10 cellular contexts compared by ENCODE assay signal in the genomic region with DNA sequence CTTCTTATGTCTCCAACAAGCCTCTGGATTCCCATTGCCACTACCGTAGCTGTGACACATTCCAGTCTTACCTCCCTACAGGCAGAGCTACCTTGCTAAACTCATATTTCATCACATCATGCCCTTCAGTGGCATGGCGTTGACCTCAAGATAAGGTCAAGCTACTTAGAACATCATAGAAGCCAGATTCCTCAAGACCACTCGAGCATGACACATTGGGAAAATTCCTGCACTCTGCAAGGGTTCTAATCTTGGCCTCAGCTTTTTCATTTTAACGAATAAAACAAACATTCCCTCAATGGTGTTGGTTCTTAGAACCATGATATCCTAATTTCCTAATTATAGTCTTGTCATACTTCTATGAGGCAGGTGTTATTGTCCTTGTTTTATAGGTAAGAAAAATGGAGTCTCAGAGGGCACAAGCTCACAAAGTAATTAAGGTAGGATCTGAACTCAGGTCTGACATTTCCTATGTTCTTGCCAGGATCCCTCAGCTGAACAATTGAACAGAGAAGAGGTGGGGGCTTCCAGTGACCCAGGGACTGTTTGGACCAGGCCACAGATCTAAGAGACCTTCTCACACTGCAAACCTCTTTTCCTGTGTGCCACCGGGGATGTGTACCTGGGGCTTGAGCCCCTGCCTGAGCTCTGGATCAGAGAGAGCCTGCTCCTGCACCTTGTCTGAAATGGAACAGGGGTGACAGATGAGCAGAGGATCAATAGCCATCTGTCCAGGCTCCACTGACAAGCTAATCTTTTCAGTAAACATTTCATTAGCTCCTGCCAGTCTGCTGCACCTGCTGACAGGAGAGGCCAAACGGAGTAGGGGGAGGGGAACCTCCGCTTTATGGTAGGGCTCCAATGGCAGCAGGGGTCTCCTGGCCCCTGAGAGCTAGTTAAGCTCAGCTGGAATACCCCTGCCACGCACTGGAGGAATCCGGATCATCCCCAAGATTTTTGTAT. TPM values are rescaled to one million over a fixed set of nuclear protein-coding genes. Genes with fewer than 3 reads are reported as not detected.
DNase-seq lines count a peak whose midpoint lies in the region; ATAC-seq, FAIRE-seq and TF ChIP-seq lines count a peak whose summit lies in the region.
"Had no signal": no experiment of that assay in that cellular context is flagged by ENCODE, and none has a peak within 500 bp of the region (broad histone marks: within the 10 kb centered on the region; RNA-seq: fewer than 3 reads in every experiment).

No MANE protein-coding gene starts in this region.

- H3K4me2 ChIP-seq in GM23338: 0 out of 2 replicates have a peak overlapping the region, but pooled peaks have one; percentile 38

- H3K36me3 ChIP-seq in GM23338 (ENCODE audit: insufficient read depth): no peaks in the 10 kb centered on the region

- TF ChIP-seq CTCF in GM23338 (conservative IDR thresholded peaks at IDR 0.05; ENCODE audit: low read depth in 2 of 2) (no peak), neural crest cell (conservative IDR thresholded peaks at IDR 0.05) (no peak)

- H3K9me3 Mint-ChIP-seq in GM23338 (no peaks in the 10 kb centered on the region), neural crest cell (no peaks in the 10 kb centered on the region)
- H3K9me3 Mint-ChIP-seq in activated T-cell treated with anti-CD3 and anti-CD28 coated beads, Interleukin-2, amount 50 U/mL, for 72 hours: no peaks in the 10 kb centered on the region
- H3K9me3 Mint-ChIP-seq: activated naive CD4-positive, alpha-beta T cell treated with anti-CD3 and anti-CD28 coated beads, Interleukin-2, amount 10 ng/mL, durations not matched to agents 7 days and 5 days had no signal

- H3K79me2 ChIP-seq in GM23338 (replicated peaks; ENCODE audit: insufficient read depth): no peaks in the 10 kb centered on the region

- H3K27me3 ChIP-seq in GM23338 (ENCODE audit: insufficient read depth): no peaks in the 10 kb centered on the region

- H4K20me1 ChIP-seq in GM23338 (replicated peaks; ENCODE audit: insufficient read depth): no peaks in the 10 kb centered on the region

- 0 out of 2 replicates have a peak overlapping the region, but pooled peaks have one; percentile 32 for H2AFZ ChIP-seq in GM23338

- H3K9me2 ChIP-seq in GM23338 (ENCODE audit: insufficient read depth): peaks cover 8% of the 10 kb centered on the region

- H3K4me3 Mint-ChIP-seq in GM23338 (no peak overlapping the region), neural crest cell (no peak overlapping the region)
- no peak overlapping the region for H3K4me3 Mint-ChIP-seq in activated T-cell treated with anti-CD3 and anti-CD28 coated beads, Interleukin-2, amount 50 U/mL, for 72 hours
- H3K4me3 Mint-ChIP-seq: activated naive CD4-positive, alpha-beta T cell treated with anti-CD3 and anti-CD28 coated beads, Interleukin-2, amount 10 ng/mL, durations not matched to agents 7 days and 5 days; CD4-positive, CD25-positive, alpha-beta regulatory T cell; immature natural killer cell had no signal

- no peaks in the 10 kb centered on the region for H3K36me3 Mint-ChIP-seq in GM23338 (ENCODE audit: low read depth)
- no peaks in the 10 kb centered on the region for H3K36me3 Mint-ChIP-seq in neural crest cell (ENCODE audit: low read depth)
- no peaks in the 10 kb centered on the region for H3K36me3 Mint-ChIP-seq in activated T-cell treated with anti-CD3 and anti-CD28 coated beads, Interleukin-2, amount 50 U/mL, for 72 hours (ENCODE audit: insufficient read depth in 2 of 2)
- H3K36me3 Mint-ChIP-seq: activated naive CD4-positive, alpha-beta T cell treated with anti-CD3 and anti-CD28 coated beads, Interleukin-2, amount 10 ng/mL, durations not matched to agents 7 days and 5 days had no signal

- no peak; the same call in 2 of the 3 replicates for ATAC-seq in GM23338
- ATAC-seq in activated T-cell treated with anti-CD3 and anti-CD28 coated beads, Interleukin-2, amount 50 U/mL, for 72 hours (replicated peaks in 1 of 2): no peak

- H3K27me3 Mint-ChIP-seq in GM23338 (ENCODE audit: insufficient read depth, low read depth, poor library complexity) (peaks cover 8% of the 10 kb centered on the region), neural crest cell (ENCODE audit: low read depth) (peaks cover 81% of the 10 kb centered on the region)
- H3K27me3 Mint-ChIP-seq in activated T-cell treated with anti-CD3 and anti-CD28 coated beads, Interleukin-2, amount 50 U/mL, for 72 hours (ENCODE audit: low read depth): peaks cover 10% of the 10 kb centered on the region

- no peak overlapping the region for H3K4me3 ChIP-seq in GM23338

- H3K4me1 Mint-ChIP-seq in GM23338 (peaks cover 66% of the 10 kb centered on the region), neural crest cell (peaks cover 73% of the 10 kb centered on the region)
- H3K4me1 Mint-ChIP-seq in activated T-cell treated with anti-CD3 and anti-CD28 coated beads, Interleukin-2, amount 50 U/mL, for 72 hours (ENCODE audit: low read depth): peaks cover 36% of the 10 kb centered on the region
- H3K4me1 Mint-ChIP-seq: CD4-positive, CD25-positive, alpha-beta regulatory T cell had no signal

- no peaks in the 10 kb centered on the region for H3F3A ChIP-seq in GM23338 (replicated peaks; ENCODE audit: low read depth)

- no peak overlapping the region for H3K27ac ChIP-seq in GM23338 (ENCODE audit: low read depth)

- DNase-seq in GM23338 (ENCODE audit: low spot score): no peak
- DNase-seq in NCI-H1436 treated with DMSO at 0.1 percent for 48 hours (lab: John Stamatoyannopoulos, UW): peak; percentile 33
- peak; percentile 79 for DNase-seq in RCC 7860 (ENCODE audit: low spot score)
- no peak for DNase-seq in neural crest cell (ENCODE audit: low read depth, low spot score)
- DNase-seq in central memory CD4-positive, alpha-beta T cell: no peak
- DNase-seq in NOMO-1 treated with DMSO at 0.1 percent for 48 hours (lab: John Stamatoyannopoulos, UW; ENCODE audit: unreplicated experiment): no peak
- no peak for DNase-seq in activated T-cell treated with anti-CD3 and anti-CD28 coated beads, Interleukin-2, amount 50 U/mL, for 72 hours
- DNase-seq: activated naive CD4-positive, alpha-beta T cell treated with anti-CD3 and anti-CD28 coated beads, Interleukin-2, amount 10 ng/mL, durations not matched to agents 7 days and 5 days; CD4-positive, CD25-positive, alpha-beta regulatory T cell; immature natural killer cell had no signal

- H3K27ac Mint-ChIP-seq in GM23338 (no peak overlapping the region), neural crest cell (ENCODE audit: unreplicated experiment) (peak overlapping the region; percentile 1)
- no peak overlapping the region for H3K27ac Mint-ChIP-seq in activated T-cell treated with anti-CD3 and anti-CD28 coated beads, Interleukin-2, amount 50 U/mL, for 72 hours
- H3K27ac Mint-ChIP-seq: activated naive CD4-positive, alpha-beta T cell treated with anti-CD3 and anti-CD28 coated beads, Interleukin-2, amount 10 ng/mL, durations not matched to agents 7 days and 5 days; CD4-positive, CD25-positive, alpha-beta regulatory T cell had no signal

- peaks cover 26% of the 10 kb centered on the region for H3K4me1 ChIP-seq in GM23338 (ENCODE audit: insufficient read depth)

- FAIRE-seq in RCC 7860 (lab: Jason Lieb, UNC): peak; percentile 85

TF ChIP-seq in GM23338, 12 proteins besides CTCF, POLR2A, EP300 and RAD21 (continues in another document):
- no peak for TF ChIP-seq STAT1 (IDR thresholded peaks at IDR 0.05; ENCODE audit: unreplicated experiment)
- no peak for TF ChIP-seq JUNB (IDR thresholded peaks at IDR 0.05; ENCODE audit: unreplicated experiment)
- TF ChIP-seq NANOG (IDR thresholded peaks at IDR 0.05; ENCODE audit: borderline replicate concordance): no peak
- TF ChIP-seq, protein P1, sequence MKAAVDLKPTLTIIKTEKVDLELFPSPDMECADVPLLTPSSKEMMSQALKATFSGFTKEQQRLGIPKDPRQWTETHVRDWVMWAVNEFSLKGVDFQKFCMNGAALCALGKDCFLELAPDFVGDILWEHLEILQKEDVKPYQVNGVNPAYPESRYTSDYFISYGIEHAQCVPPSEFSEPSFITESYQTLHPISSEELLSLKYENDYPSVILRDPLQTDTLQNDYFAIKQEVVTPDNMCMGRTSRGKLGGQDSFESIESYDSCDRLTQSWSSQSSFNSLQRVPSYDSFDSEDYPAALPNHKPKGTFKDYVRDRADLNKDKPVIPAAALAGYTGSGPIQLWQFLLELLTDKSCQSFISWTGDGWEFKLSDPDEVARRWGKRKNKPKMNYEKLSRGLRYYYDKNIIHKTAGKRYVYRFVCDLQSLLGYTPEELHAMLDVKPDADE (IDR thresholded peaks at IDR 0.05): no peak
- no peak for TF ChIP-seq ZNF331 (CRISPR knock-in tag; IDR thresholded peaks at IDR 0.05; ENCODE audit: low read depth)
- no peak for TF ChIP-seq EZH2phosphoT487 (IDR thresholded peaks at IDR 0.05; ENCODE audit: unreplicated experiment)
- no peak for TF ChIP-seq ZNF114 (CRISPR knock-in tag; IDR thresholded peaks at IDR 0.05)

RNA-seq across cellular contexts. Expression of a gene that starts 49.3 kb away (rescaled TPM):
- total RNA-seq in GM23338 (2014; rRNA removed; shearing (Covaris generic)): 34.3 and 39.7 TPM in 2 replicates
- polyA plus RNA-seq in GM23338 (2016; fragmentation: Nextera tagmentation; extraction: Ambion mirVana): 28.8 and 31.5 TPM in 2 replicates
- total RNA-seq in neural crest cell: 17.5 and 18.2 TPM in 2 replicates
- total RNA-seq in activated T-cell treated with anti-CD3 and anti-CD28 coated beads, Interleukin-2, amount 50 U/mL, for 72 hours: 10 to 100 TPM; 28.7 to 35.2 TPM

RNA-seq across cellular contexts. Expression of a gene that starts 49.7 kb away (rescaled TPM):
- 90.5 and 133 TPM in 2 replicates for total RNA-seq in GM23338 (2014; rRNA removed; shearing (Covaris generic))
- polyA plus RNA-seq in GM23338 (2016; fragmentation: Nextera tagmentation; extraction: Ambion mirVana): 602 and 623 TPM in 2 replicates
- total RNA-seq in neural crest cell: 129 and 135 TPM in 2 replicates
- total RNA-seq in activated T-cell treated with anti-CD3 and anti-CD28 coated beads, Interleukin-2, amount 50 U/mL, for 72 hours: 100 to 1,000 TPM in 1 of 2 donors, 10 to 100 TPM in 1; 96.2 to 121 TPM

Comparison
In these comparisons a context has a peak if more than half of its experiments do, and no peak if none do; other contexts are left out.
1. DNase-seq: peak in NCI-H1436 treated with DMSO at 0.1 percent for 48 hours (single experiment) and RCC 7860 (single experiment); none in GM23338 (single experiment), neural crest cell (single experiment), central memory CD4-positive, alpha-beta T cell (single experiment), NOMO-1 treated with DMSO at 0.1 percent for 48 hours (single experiment) and activated T-cell treated with anti-CD3 and anti-CD28 coated beads, Interleukin-2, amount 50 U/mL, for 72 hours (0 of 2).